1 cellular context compared by ENCODE assay signal in genomic region chr9:132572921-132573320, GRCh38.
TF ChIP-seq lines count a peak whose summit lies in the region.

No MANE protein-coding gene starts in this region.

TF ChIP-seq in K562, 482 proteins besides CTCF, POLR2A, EP300 and RAD21 (continued from another document):
- TF ChIP-seq, protein P1, sequence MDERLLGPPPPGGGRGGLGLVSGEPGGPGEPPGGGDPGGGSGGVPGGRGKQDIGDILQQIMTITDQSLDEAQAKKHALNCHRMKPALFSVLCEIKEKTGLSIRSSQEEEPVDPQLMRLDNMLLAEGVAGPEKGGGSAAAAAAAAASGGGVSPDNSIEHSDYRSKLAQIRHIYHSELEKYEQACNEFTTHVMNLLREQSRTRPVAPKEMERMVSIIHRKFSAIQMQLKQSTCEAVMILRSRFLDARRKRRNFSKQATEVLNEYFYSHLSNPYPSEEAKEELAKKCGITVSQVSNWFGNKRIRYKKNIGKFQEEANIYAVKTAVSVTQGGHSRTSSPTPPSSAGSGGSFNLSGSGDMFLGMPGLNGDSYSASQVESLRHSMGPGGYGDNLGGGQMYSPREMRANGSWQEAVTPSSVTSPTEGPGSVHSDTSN (CRISPR knock-in tag; IDR thresholded peaks at IDR 0.05; ENCODE audit: low read depth), result peak; percentile 59
- TF ChIP-seq, protein P1 (tag; conservative IDR thresholded peaks at IDR 0.05; ENCODE audit: low read depth), result peak; percentile 87
- TF ChIP-seq EGR1 (conservative IDR thresholded peaks at IDR 0.05) (0 out of 2 replicates have a peak, but pooled peaks have one; percentile 9), NFYB (IDR thresholded peaks at IDR 0.05; ENCODE audit: extremely low read depth, insufficient read length) (no peak), PKNOX1 (IDR thresholded peaks at IDR 0.05) (peak; percentile 97)
